ENCODE assay signal across 1 cellular context in genomic region chr1:202348509-202349262, GRCh38.
TF ChIP-seq lines count a peak whose summit lies in the region.

Gene PPP1R12B (plus strand): TSS chr1:202348699. CDS start chr1:202348852, 153 bp downstream.

TF ChIP-seq in HepG2, 621 proteins besides CTCF, POLR2A, EP300 and RAD21 (continued from another document and continues in another):
- TF ChIP-seq HBP1 (CRISPR knock-in tag; IDR thresholded peaks at IDR 0.05; ENCODE audit: low read depth) (0 out of 2 replicates have a peak, but pooled peaks have one; percentile 31), RFXANK (CRISPR knock-in tag; IDR thresholded peaks at IDR 0.05) (no peak), GMEB1 (CRISPR knock-in tag; IDR thresholded peaks at IDR 0.05; ENCODE audit: borderline replicate concordance) (peak; percentile 99), TRIM24 (CRISPR knock-in tag; IDR thresholded peaks at IDR 0.05) (no peak), ZNF44 (CRISPR knock-in tag; IDR thresholded peaks at IDR 0.05) (peak; percentile 75; the same call in 1 of the 2 replicates), ZNF713 (CRISPR knock-in tag; IDR thresholded peaks at IDR 0.05) (no peak), ATM (IDR thresholded peaks at IDR 0.05; ENCODE audit: borderline replicate concordance) (no peak), ZNF879 (CRISPR knock-in tag; IDR thresholded peaks at IDR 0.05) (no peak), JUND (CRISPR knock-in tag; IDR thresholded peaks at IDR 0.05) (no peak), ZNF549 (CRISPR knock-in tag; IDR thresholded peaks at IDR 0.05) (no peak), ARNTL (CRISPR knock-in tag; IDR thresholded peaks at IDR 0.05) (peak; percentile 69), MLLT10 (CRISPR knock-in tag; IDR thresholded peaks at IDR 0.05) (no peak), MTF2 (CRISPR knock-in tag; IDR thresholded peaks at IDR 0.05; ENCODE audit: borderline replicate concordance) (no peak), SNRNP70 (IDR thresholded peaks at IDR 0.05; ENCODE audit: low read depth, low read length) (no peak), PITX1 (CRISPR knock-in tag; IDR thresholded peaks at IDR 0.05) (no peak; the same call in 1 of the 2 replicates), ZNF512 (CRISPR knock-in tag; IDR thresholded peaks at IDR 0.05) (no peak), CSRNP1 (CRISPR knock-in tag; IDR thresholded peaks at IDR 0.05) (no peak), ZNF841 (CRISPR knock-in tag; IDR thresholded peaks at IDR 0.05; ENCODE audit: borderline replicate concordance) (no peak), IRF2 (CRISPR knock-in tag; IDR thresholded peaks at IDR 0.05) (peak; percentile 98), RBM22 (optimal IDR thresholded peaks at IDR 0.05; ENCODE audit: low read length) (no peak), JUN (CRISPR knock-in tag; IDR thresholded peaks at IDR 0.05) (no peak; the same call in 1 of the 2 replicates), ZNF468 (CRISPR knock-in tag; IDR thresholded peaks at IDR 0.05) (peak; percentile 75; the same call in 1 of the 2 replicates), ZNF263 (CRISPR knock-in tag; IDR thresholded peaks at IDR 0.05) (peak; percentile 26; the same call in 1 of the 2 replicates), SCMH1 (CRISPR knock-in tag; IDR thresholded peaks at IDR 0.05; ENCODE audit: borderline replicate concordance) (no peak), CREM (IDR thresholded peaks at IDR 0.05) (peak; percentile 100), CREM (CRISPR knock-in tag; IDR thresholded peaks at IDR 0.05) (no peak), REPIN1 (CRISPR knock-in tag; IDR thresholded peaks at IDR 0.05; ENCODE audit: borderline replicate concordance, low read depth) (0 out of 2 replicates have a peak, but pooled peaks have one; percentile 23), CAMTA2 (CRISPR knock-in tag; IDR thresholded peaks at IDR 0.05; ENCODE audit: borderline replicate concordance) (0 out of 2 replicates have a peak, but pooled peaks have one; percentile 69), ZBTB20 (CRISPR knock-in tag; IDR thresholded peaks at IDR 0.05; ENCODE audit: borderline replicate concordance, low read depth) (no peak), GFI1 (CRISPR knock-in tag; IDR thresholded peaks at IDR 0.05; ENCODE audit: borderline replicate concordance) (no peak), KLF15 (CRISPR knock-in tag; IDR thresholded peaks at IDR 0.05; ENCODE audit: borderline replicate concordance) (no peak; the same call in 1 of the 2 replicates), ARNT2 (CRISPR knock-in tag; IDR thresholded peaks at IDR 0.05; ENCODE audit: low read depth) (peak; percentile 72), ZBTB34 (CRISPR knock-in tag; IDR thresholded peaks at IDR 0.05) (no peak), STAT5B (CRISPR knock-in tag; IDR thresholded peaks at IDR 0.05) (no peak), SMARCC2 (IDR thresholded peaks at IDR 0.05) (no peak), ZNF574 (CRISPR knock-in tag; IDR thresholded peaks at IDR 0.05) (peak; percentile 94), MTF1 (CRISPR knock-in tag; IDR thresholded peaks at IDR 0.05) (0 out of 2 replicates have a peak, but pooled peaks have one; percentile 50)
- TF ChIP-seq, protein P1, sequence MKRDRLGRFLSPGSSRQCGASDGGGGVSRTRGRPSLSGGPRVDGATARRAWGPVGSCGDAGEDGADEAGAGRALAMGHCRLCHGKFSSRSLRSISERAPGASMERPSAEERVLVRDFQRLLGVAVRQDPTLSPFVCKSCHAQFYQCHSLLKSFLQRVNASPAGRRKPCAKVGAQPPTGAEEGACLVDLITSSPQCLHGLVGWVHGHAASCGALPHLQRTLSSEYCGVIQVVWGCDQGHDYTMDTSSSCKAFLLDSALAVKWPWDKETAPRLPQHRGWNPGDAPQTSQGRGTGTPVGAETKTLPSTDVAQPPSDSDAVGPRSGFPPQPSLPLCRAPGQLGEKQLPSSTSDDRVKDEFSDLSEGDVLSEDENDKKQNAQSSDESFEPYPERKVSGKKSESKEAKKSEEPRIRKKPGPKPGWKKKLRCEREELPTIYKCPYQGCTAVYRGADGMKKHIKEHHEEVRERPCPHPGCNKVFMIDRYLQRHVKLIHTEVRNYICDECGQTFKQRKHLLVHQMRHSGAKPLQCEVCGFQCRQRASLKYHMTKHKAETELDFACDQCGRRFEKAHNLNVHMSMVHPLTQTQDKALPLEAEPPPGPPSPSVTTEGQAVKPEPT (CRISPR knock-in tag; IDR thresholded peaks at IDR 0.05; ENCODE audit: low read depth) = peak; percentile 89; the same call in 1 of the 2 replicates
- TF ChIP-seq, protein P2, sequence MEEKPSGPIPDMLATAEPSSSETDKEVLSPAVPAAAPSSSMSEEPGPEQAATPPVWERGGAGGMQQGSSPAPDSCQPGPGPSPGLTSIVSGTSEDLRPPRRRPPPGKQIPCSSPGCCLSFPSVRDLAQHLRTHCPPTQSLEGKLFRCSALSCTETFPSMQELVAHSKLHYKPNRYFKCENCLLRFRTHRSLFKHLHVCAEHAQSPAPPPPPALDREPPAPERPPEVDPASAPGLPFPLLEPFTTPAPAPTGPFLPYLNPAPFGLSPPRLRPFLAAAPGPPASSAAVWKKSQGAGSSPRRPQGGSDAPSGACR (CRISPR knock-in tag; IDR thresholded peaks at IDR 0.05) = peak; percentile 8; the same call in 1 of the 2 replicates
- TF ChIP-seq, protein P3, sequence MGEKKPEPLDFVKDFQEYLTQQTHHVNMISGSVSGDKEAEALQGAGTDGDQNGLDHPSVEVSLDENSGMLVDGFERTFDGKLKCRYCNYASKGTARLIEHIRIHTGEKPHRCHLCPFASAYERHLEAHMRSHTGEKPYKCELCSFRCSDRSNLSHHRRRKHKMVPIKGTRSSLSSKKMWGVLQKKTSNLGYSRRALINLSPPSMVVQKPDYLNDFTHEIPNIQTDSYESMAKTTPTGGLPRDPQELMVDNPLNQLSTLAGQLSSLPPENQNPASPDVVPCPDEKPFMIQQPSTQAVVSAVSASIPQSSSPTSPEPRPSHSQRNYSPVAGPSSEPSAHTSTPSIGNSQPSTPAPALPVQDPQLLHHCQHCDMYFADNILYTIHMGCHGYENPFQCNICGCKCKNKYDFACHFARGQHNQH (CRISPR knock-in tag; IDR thresholded peaks at IDR 0.05) = peak; percentile 75
- TF ChIP-seq, protein P4, sequence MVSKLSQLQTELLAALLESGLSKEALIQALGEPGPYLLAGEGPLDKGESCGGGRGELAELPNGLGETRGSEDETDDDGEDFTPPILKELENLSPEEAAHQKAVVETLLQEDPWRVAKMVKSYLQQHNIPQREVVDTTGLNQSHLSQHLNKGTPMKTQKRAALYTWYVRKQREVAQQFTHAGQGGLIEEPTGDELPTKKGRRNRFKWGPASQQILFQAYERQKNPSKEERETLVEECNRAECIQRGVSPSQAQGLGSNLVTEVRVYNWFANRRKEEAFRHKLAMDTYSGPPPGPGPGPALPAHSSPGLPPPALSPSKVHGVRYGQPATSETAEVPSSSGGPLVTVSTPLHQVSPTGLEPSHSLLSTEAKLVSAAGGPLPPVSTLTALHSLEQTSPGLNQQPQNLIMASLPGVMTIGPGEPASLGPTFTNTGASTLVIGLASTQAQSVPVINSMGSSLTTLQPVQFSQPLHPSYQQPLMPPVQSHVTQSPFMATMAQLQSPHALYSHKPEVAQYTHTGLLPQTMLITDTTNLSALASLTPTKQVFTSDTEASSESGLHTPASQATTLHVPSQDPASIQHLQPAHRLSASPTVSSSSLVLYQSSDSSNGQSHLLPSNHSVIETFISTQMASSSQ (IDR thresholded peaks at IDR 0.05; ENCODE audit: low read depth) = no peak
- TF ChIP-seq, protein P4 (CRISPR knock-in tag; IDR thresholded peaks at IDR 0.05; ENCODE audit: borderline replicate concordance) = peak; percentile 63; the same call in 1 of the 2 replicates
- TF ChIP-seq, protein P5, sequence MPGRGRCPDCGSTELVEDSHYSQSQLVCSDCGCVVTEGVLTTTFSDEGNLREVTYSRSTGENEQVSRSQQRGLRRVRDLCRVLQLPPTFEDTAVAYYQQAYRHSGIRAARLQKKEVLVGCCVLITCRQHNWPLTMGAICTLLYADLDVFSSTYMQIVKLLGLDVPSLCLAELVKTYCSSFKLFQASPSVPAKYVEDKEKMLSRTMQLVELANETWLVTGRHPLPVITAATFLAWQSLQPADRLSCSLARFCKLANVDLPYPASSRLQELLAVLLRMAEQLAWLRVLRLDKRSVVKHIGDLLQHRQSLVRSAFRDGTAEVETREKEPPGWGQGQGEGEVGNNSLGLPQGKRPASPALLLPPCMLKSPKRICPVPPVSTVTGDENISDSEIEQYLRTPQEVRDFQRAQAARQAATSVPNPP (CRISPR knock-in tag; IDR thresholded peaks at IDR 0.05) = no peak
